Comparison of ENCODE assay signal across 6 cellular contexts in genomic region chr17:29593546-29594440, GRCh38.
DNase-seq lines count a peak whose midpoint lies in the region; TF ChIP-seq lines count a peak whose summit lies in the region.

No MANE protein-coding gene starts in this region.

- no peaks in the 10 kb centered on the region for H3K36me3 ChIP-seq in HEK293 (ENCODE audit: control insufficient read depth in 2 of 2, insufficient read depth in 1 of 2, low read length in 2 of 2)

- H3K27ac ChIP-seq in HEK293 (ENCODE audit: extremely low read depth, low read depth, low read length): peak overlapping the region; percentile 72; the same call in 1 of the 2 replicates
- H3K27ac ChIP-seq in substantia nigra (ENCODE audit: low read depth, low read length, poor library complexity, severe bottlenecking): peak overlapping the region; percentile 70

- POLR2A ChIA-PET in HEK293 (lab: Yijun Ruan, JAX): interaction anchor here (1.2 to 2.1 kb wide), 4 partner anchors 13 to 204 kb away, joined by 4 to 11 read pairs (median 5); partner anchors contain the start of genes CORO6 and TAOK1

- H3K9me3 ChIP-seq in HEK293 (ENCODE audit: control insufficient read depth, insufficient read depth, low read depth, low read length): no peaks in the 10 kb centered on the region

- peaks cover 43% of the 10 kb centered on the region for H3K4me1 ChIP-seq in HEK293 (ENCODE audit: control insufficient read depth, insufficient read depth, low read length)

- CTCF ChIA-PET in HEK293 (lab: Yijun Ruan, JAX): interaction anchor here (0.5 to 5.1 kb wide), 17 partner anchors 11 to 500 kb away, joined by 3 to 74 read pairs (median 4); partner anchors contain the start of gene SSH2

- TF ChIP-seq POLR2A in Raji (IDR thresholded peaks at IDR 0.05; ENCODE audit: insufficient read depth, low read depth, low read length): 0 out of 2 replicates have a peak, but pooled peaks have one; percentile 19

- TF ChIP-seq CTCF in HEK293 (tag by site-specific recombination; IDR thresholded peaks at IDR 0.05): peak; percentile 73

- DNase-seq in globus pallidus (ENCODE audit: low spot score): peak; percentile 12
- DNase-seq in substantia nigra (lab: John Stamatoyannopoulos, UW): peak in 3 of 49 donors; percentile 17 to 70 (median 58)
- DNase-seq in GF-D8 (lab: John Stamatoyannopoulos, UW): no peak
- no peak for DNase-seq in NCI-H446 treated with DMSO at 0.1 percent for 48 hours (lab: John Stamatoyannopoulos, UW)

- peak overlapping the region; percentile 67 for H3K4me3 ChIP-seq in HEK293 (ENCODE audit: low read depth, low read length)

TF ChIP-seq in HEK293, 187 proteins besides CTCF, POLR2A, EP300 and RAD21 (continues in another document):
- TF ChIP-seq ZNF174 (tag by site-specific recombination; IDR thresholded peaks at IDR 0.05) (no peak), ELK4 (IDR thresholded peaks at IDR 0.05; ENCODE audit: borderline replicate concordance, low read depth, low read length) (no peak), ZNF2 (tag by site-specific recombination; IDR thresholded peaks at IDR 0.05) (no peak), ZBTB21 (tag by site-specific recombination; IDR thresholded peaks at IDR 0.05) (no peak), ZNF654 (tag by site-specific recombination; IDR thresholded peaks at IDR 0.05; ENCODE audit: low read depth) (no peak; the same call in 1 of the 2 replicates), ZNF175 (tag by site-specific recombination; IDR thresholded peaks at IDR 0.05) (no peak), ZFP37 (tag by site-specific recombination; IDR thresholded peaks at IDR 0.05) (no peak), ZNF692 (tag by site-specific recombination; IDR thresholded peaks at IDR 0.05) (no peak), AEBP2 (tag by site-specific recombination; IDR thresholded peaks at IDR 0.05; ENCODE audit: borderline replicate concordance) (no peak), ZNF335 (tag by site-specific recombination; conservative IDR thresholded peaks at IDR 0.05) (peak; percentile 93), KLF8 (tag by site-specific recombination; IDR thresholded peaks at IDR 0.05) (peak; percentile 62; the same call in 1 of the 2 replicates), ZNF704 (tag by site-specific recombination; IDR thresholded peaks at IDR 0.05) (no peak), ZBTB44 (tag by site-specific recombination; IDR thresholded peaks at IDR 0.05) (no peak), ZNF488 (tag by site-specific recombination; IDR thresholded peaks at IDR 0.05) (no peak), ZNF132 (tag by site-specific recombination; IDR thresholded peaks at IDR 0.05; ENCODE audit: borderline replicate concordance) (no peak), ZBTB7A (tag by site-specific recombination; IDR thresholded peaks at IDR 0.05; ENCODE audit: low read depth) (no peak), ZNF843 (tag by site-specific recombination; IDR thresholded peaks at IDR 0.05) (no peak), HOXA7 (CRISPR knock-in tag; IDR thresholded peaks at IDR 0.05; ENCODE audit: borderline replicate concordance) (no peak), ZNF660 (tag by site-specific recombination; IDR thresholded peaks at IDR 0.05) (no peak), PRDM1 (tag by site-specific recombination; IDR thresholded peaks at IDR 0.05) (no peak), ZNF18 (tag by site-specific recombination; IDR thresholded peaks at IDR 0.05) (no peak), HIC1 (tag by site-specific recombination; IDR thresholded peaks at IDR 0.05) (no peak)
